ENCODE assay signal across 8 cellular contexts in genomic region chr7:29146082-29146706, GRCh38. TPM values are rescaled to one million over a fixed set of nuclear protein-coding genes. Genes with fewer than 3 reads are reported as not detected.
DNase-seq lines count a peak whose midpoint lies in the region; ATAC-seq and TF ChIP-seq lines count a peak whose summit lies in the region.

Gene CPVL, minus strand, starts transcription at chr7:29146537. Its CDS starts 25,476 bp downstream, at chr7:29121061.

- no peaks in the 10 kb centered on the region for H4K20me1 ChIP-seq in GM23248 (ENCODE audit: insufficient read depth)

- no peaks in the 10 kb centered on the region for H3K27me3 Mint-ChIP-seq in dendritic cell treated with granulocyte-macrophage colony-stimulating factor and Interleukin-4, amounts not matched to agents 40 ng/mL and 50 ng/mL, for 4 days

- H3K9me3 ChIP-seq in GM23248 (ENCODE audit: low read depth) = no peaks in the 10 kb centered on the region
- H3K9me3 ChIP-seq in lung (ENCODE audit: control insufficient read depth in 2 of 2, insufficient read depth in 1 of 2, low read length in 1 of 2) = no peaks in the 10 kb centered on the region

- H3K27ac Mint-ChIP-seq in dendritic cell treated with granulocyte-macrophage colony-stimulating factor and Interleukin-4, amounts not matched to agents 40 ng/mL and 50 ng/mL, for 4 days = peak within 1 kb of the TSS; percentile 93

- no peak within 1 kb of the TSS for H3K27ac ChIP-seq in GM23248
- H3K27ac ChIP-seq in lung (ENCODE audit: low read depth in 1 of 2, low read length in 1 of 2) = peak within 1 kb of the TSS in 1 of 2 donors; percentile 82
- H3K27ac ChIP-seq in substantia nigra (ENCODE audit: low read depth, low read length, poor library complexity, severe bottlenecking) = no peak within 1 kb of the TSS

- H3K4me1 ChIP-seq in GM23248 (ENCODE audit: insufficient read depth) (peaks cover 3% of the 10 kb centered on the region; the same call in 1 of the 2 replicates), lung (ENCODE audit: control insufficient read depth in 2 of 2, insufficient read depth in 2 of 2, low read length in 2 of 2) (peaks cover 5 to 11% of the 10 kb centered on the region in 2 donors)

- intact Hi-C loops in dendritic cell treated with granulocyte-macrophage colony-stimulating factor and Interleukin-4, amounts not matched to agents 40 ng/mL and 50 ng/mL, for 4 days (cut with micrococcal nuclease) = loop anchor here (5.0 kb wide), 2 partner anchors 34 to 46 kb away; partner anchors contain the start of gene CHN2

- H3K4me2 ChIP-seq in GM23248 (ENCODE audit: unreplicated experiment) = peak within 1 kb of the TSS; percentile 13

- H3K36me3 ChIP-seq in GM23248 (ENCODE audit: low read depth) (no peaks in the 10 kb centered on the region), lung (ENCODE audit: control insufficient read depth in 2 of 2, insufficient read depth in 2 of 2, low read length in 2 of 2) (no peaks in the 10 kb centered on the region)

- H3K4me1 Mint-ChIP-seq in dendritic cell treated with granulocyte-macrophage colony-stimulating factor and Interleukin-4, amounts not matched to agents 40 ng/mL and 50 ng/mL, for 4 days (ENCODE audit: low read depth) = peaks cover 67% of the 10 kb centered on the region

- peak within 1 kb of the TSS; percentile 49; the same call in 1 of the 2 replicates for H2AFZ ChIP-seq in GM23248

- no peaks in the 10 kb centered on the region for H3K79me2 ChIP-seq in GM23248 (ENCODE audit: insufficient read depth)

- H3K9me3 Mint-ChIP-seq in dendritic cell treated with granulocyte-macrophage colony-stimulating factor and Interleukin-4, amounts not matched to agents 40 ng/mL and 50 ng/mL, for 4 days = no peaks in the 10 kb centered on the region

- no peak for TF ChIP-seq CTCF in lung (IDR thresholded peaks at IDR 0.05; ENCODE audit: control extremely low read depth, extremely low read depth)

- H3F3A ChIP-seq in GM23248 (ENCODE audit: insufficient read depth) = no peaks in the 10 kb centered on the region

- DNase-seq in GM23248 = peak; percentile 25
- peak; percentile 79 for DNase-seq in NCI-H748 (lab: John Stamatoyannopoulos, UW; ENCODE audit: unreplicated experiment)
- DNase-seq in lung (ENCODE audit: low spot score) = peak; percentile 51
- DNase-seq in substantia nigra (lab: John Stamatoyannopoulos, UW) = peak in 25 of 49 donors; percentile 3 to 60 (median 24)
- no peak for DNase-seq in effector CD8-positive, alpha-beta T cell (lab: John Stamatoyannopoulos, UW)
- DNase-seq in activated effector memory CD4-positive, alpha-beta T cell treated with anti-CD3 and anti-CD28 coated beads, Interleukin-2, amount 50 U/mL, for 16 hours = no peak

- peak within 1 kb of the TSS; percentile 98 for H3K4me3 Mint-ChIP-seq in dendritic cell treated with granulocyte-macrophage colony-stimulating factor and Interleukin-4, amounts not matched to agents 40 ng/mL and 50 ng/mL, for 4 days

- in situ Hi-C loops in GM23248 (cut with MboI) = no loop called here

- peaks cover 65% of the 10 kb centered on the region for H3K27me3 ChIP-seq in GM23248 (replicated peaks; ENCODE audit: insufficient read depth)
- H3K27me3 ChIP-seq in lung (ENCODE audit: control insufficient read depth, insufficient read depth) = no peaks in the 10 kb centered on the region

- 4% methylated on average over 41 of the region's 41 CpGs for WGBS in GM23248 (ENCODE audit: low coverage in 1 of 2, low lambda C conversion rate in 2 of 2, missing lambda C conversion rate in 2 of 2), 2 experiments
- 1 to 2% methylated on average over 41 of the region's 41 CpGs for WGBS in lung, 2 donors

- peaks cover 42% of the 10 kb centered on the region for H3K36me3 Mint-ChIP-seq in dendritic cell treated with granulocyte-macrophage colony-stimulating factor and Interleukin-4, amounts not matched to agents 40 ng/mL and 50 ng/mL, for 4 days (ENCODE audit: low read depth)

- no peak within 1 kb of the TSS for H3K9ac ChIP-seq in GM23248

- ATAC-seq in lung (ENCODE audit: insufficient read depth, low FRiP score) = peak; percentile 63
- ATAC-seq in GM21360 (IDR thresholded peaks at IDR 0.05; ENCODE audit: unreplicated experiment) = no peak

- H3K4me3 ChIP-seq in GM23248 (peak within 1 kb of the TSS; percentile 47), lung (no peak within 1 kb of the TSS)

- no peaks in the 10 kb centered on the region for H3K9me2 ChIP-seq in GM23248 (ENCODE audit: insufficient read depth)

RNA-seq across cellular contexts. Expression of gene CPVL, which starts in this region (rescaled TPM):
- not detected in 2 replicates for total RNA-seq in GM23248 (2014; rRNA removed; shearing (Covaris generic))
- polyA plus RNA-seq in GM23248 (2016; fragmentation: Nextera tagmentation; extraction: Ambion mirVana) = not detected in 2 replicates
- 10 to 100 TPM; 16.6 to 18.1 TPM for total RNA-seq in lung
- 10 to 100 TPM; 17.1 to 34.8 TPM for polyA plus RNA-seq in lung

Comparison
In these comparisons a context has a peak if more than half of its experiments do, and no peak if none do; other contexts are left out.
1. RNA of gene CPVL (total RNA-seq): 16.6 to 18.1 TPM in lung; not detected in GM23248; every median in the first group is over 10 times any median in the second.
2. RNA of gene CPVL (polyA plus RNA-seq): 17.1 to 34.8 TPM in lung; not detected in GM23248; every median in the first group is over 10 times any median in the second.
3. Peak in DNase-seq, H3K4me3 ChIP-seq and H3K4me2 ChIP-seq in GM23248; RNA of the gene not detected or under 1 TPM.
4. DNase-seq: peak in NCI-H748 (single experiment), lung (single experiment) and substantia nigra (25 of 49); none in effector CD8-positive, alpha-beta T cell (single experiment) and activated effector memory CD4-positive, alpha-beta T cell treated with anti-CD3 and anti-CD28 coated beads, Interleukin-2, amount 50 U/mL, for 16 hours (single experiment).